1 cellular context compared by ENCODE assay signal in genomic region chr1:93221913-93222312, GRCh38.
TF ChIP-seq lines count a peak whose summit lies in the region.

No MANE protein-coding gene starts in this region.

TF ChIP-seq in HepG2, 621 proteins besides CTCF, POLR2A, EP300 and RAD21 (continued from another document):
- TF ChIP-seq ATF2 (CRISPR knock-in tag; IDR thresholded peaks at IDR 0.05) (0 out of 2 replicates have a peak, but pooled peaks have one; percentile 45), SMYD3 (CRISPR knock-in tag; IDR thresholded peaks at IDR 0.05) (no peak), JARID2 (CRISPR knock-in tag; IDR thresholded peaks at IDR 0.05; ENCODE audit: insufficient replicate concordance) (no peak), ISL2 (CRISPR knock-in tag; IDR thresholded peaks at IDR 0.05) (peak; percentile 65; the same call in 1 of the 2 replicates), ZNF781 (CRISPR knock-in tag; IDR thresholded peaks at IDR 0.05; ENCODE audit: borderline replicate concordance, not compliant biosample characterization) (no peak), ZNF264 (CRISPR knock-in tag; IDR thresholded peaks at IDR 0.05) (0 out of 2 replicates have a peak, but pooled peaks have one; percentile 40), ZNF552 (CRISPR knock-in tag; IDR thresholded peaks at IDR 0.05; ENCODE audit: borderline replicate concordance) (no peak), HOMEZ (CRISPR knock-in tag; IDR thresholded peaks at IDR 0.05; ENCODE audit: low read depth) (peak; percentile 61; the same call in 1 of the 2 replicates), IRF9 (CRISPR knock-in tag; IDR thresholded peaks at IDR 0.05; ENCODE audit: borderline replicate concordance) (no peak), MED1 (CRISPR knock-in tag; IDR thresholded peaks at IDR 0.05) (peak; percentile 81; the same call in 1 of the 2 replicates), ZNF607 (CRISPR knock-in tag; IDR thresholded peaks at IDR 0.05; ENCODE audit: borderline replicate concordance) (no peak), E2F5 (CRISPR knock-in tag; conservative IDR thresholded peaks at IDR 0.05) (no peak), ZNF770 (CRISPR knock-in tag; IDR thresholded peaks at IDR 0.05) (peak; percentile 91), SMAD3 (CRISPR knock-in tag; IDR thresholded peaks at IDR 0.05) (0 out of 2 replicates have a peak, but pooled peaks have one; percentile 21), ZNF598 (CRISPR knock-in tag; IDR thresholded peaks at IDR 0.05; ENCODE audit: borderline replicate concordance) (no peak), KDM2A (CRISPR knock-in tag; IDR thresholded peaks at IDR 0.05; ENCODE audit: borderline replicate concordance, low read depth) (no peak), HDAC6 (IDR thresholded peaks at IDR 0.05; ENCODE audit: low read depth, low read length) (no peak), ZNF788 (CRISPR knock-in tag; IDR thresholded peaks at IDR 0.05; ENCODE audit: borderline replicate concordance) (no peak), ETV6 (CRISPR knock-in tag; conservative IDR thresholded peaks at IDR 0.05) (no peak), ZNF275 (CRISPR knock-in tag; IDR thresholded peaks at IDR 0.05; ENCODE audit: borderline replicate concordance) (no peak), CREB1 (IDR thresholded peaks at IDR 0.05) (no peak), CREB1 (CRISPR knock-in tag; IDR thresholded peaks at IDR 0.05) (no peak; the same call in 1 of the 2 replicates), HNF4A (CRISPR knock-in tag; IDR thresholded peaks at IDR 0.05) (peak; percentile 89), ZMYM4 (CRISPR knock-in tag; IDR thresholded peaks at IDR 0.05) (peak; percentile 56; the same call in 1 of the 2 replicates), GATAD2A (CRISPR knock-in tag; IDR thresholded peaks at IDR 0.05) (peak; percentile 87), TFE3 (CRISPR knock-in tag; IDR thresholded peaks at IDR 0.05) (peak; percentile 55; the same call in 1 of the 2 replicates), NCOR1 (IDR thresholded peaks at IDR 0.05; ENCODE audit: borderline replicate concordance, low read length) (peak; percentile 63), ZMAT3 (CRISPR knock-in tag; conservative IDR thresholded peaks at IDR 0.05) (no peak), ZNF652 (CRISPR knock-in tag; IDR thresholded peaks at IDR 0.05; ENCODE audit: borderline replicate concordance, low read depth) (no peak), ZNF724P (CRISPR knock-in tag; IDR thresholded peaks at IDR 0.05; ENCODE audit: borderline replicate concordance) (no peak), IRF2 (CRISPR knock-in tag; IDR thresholded peaks at IDR 0.05) (peak; percentile 64; the same call in 1 of the 2 replicates), DZIP1 (CRISPR knock-in tag; IDR thresholded peaks at IDR 0.05) (no peak), THAP11 (CRISPR knock-in tag; IDR thresholded peaks at IDR 0.05) (peak; percentile 38; the same call in 1 of the 2 replicates), ZNF280D (CRISPR knock-in tag; IDR thresholded peaks at IDR 0.05) (no peak), ZNF329 (CRISPR knock-in tag; IDR thresholded peaks at IDR 0.05; ENCODE audit: low read depth) (no peak), ZKSCAN8 (CRISPR knock-in tag; IDR thresholded peaks at IDR 0.05; ENCODE audit: borderline replicate concordance) (peak; percentile 27; the same call in 1 of the 2 replicates), ZNF761 (CRISPR knock-in tag; conservative IDR thresholded peaks at IDR 0.05) (no peak)
